Comparison of ENCODE assay signal across 8 cellular contexts in the genomic region with DNA sequence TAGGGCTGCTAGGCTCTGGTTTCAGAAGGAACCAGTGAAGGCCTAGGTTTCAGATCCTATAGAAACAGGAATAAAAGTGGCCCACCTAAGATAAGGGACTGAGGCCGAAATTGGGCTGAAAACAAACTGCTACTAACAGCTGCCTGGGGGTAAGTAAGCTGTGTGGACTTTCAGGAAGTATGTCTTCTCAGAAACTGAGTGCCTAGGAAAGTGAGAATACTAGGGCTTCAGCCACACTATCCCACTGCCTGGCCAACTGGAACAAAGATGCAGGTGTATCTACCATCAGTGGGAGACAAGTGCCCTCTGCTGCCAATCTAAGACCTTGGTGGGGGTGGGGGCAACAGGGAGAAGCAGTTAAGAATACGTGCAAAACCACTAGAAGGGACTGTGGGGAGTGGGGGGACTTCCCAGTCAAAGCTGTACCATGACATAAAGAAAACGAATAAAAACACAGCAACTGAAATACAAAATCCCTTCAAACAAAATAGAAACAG.
DNase-seq lines count a peak whose midpoint lies in the region; ATAC-seq, FAIRE-seq and TF ChIP-seq lines count a peak whose summit lies in the region.

No MANE protein-coding gene starts in this region.

- peak overlapping the region; percentile 94 for H3K23ac ChIP-seq in trophoblast cell (ENCODE audit: low read length)

- peaks cover 0 to 2% of the 10 kb centered on the region in 2 experiments for H3K36me3 ChIP-seq in trophoblast cell (ENCODE audit: control insufficient read depth in 1 of 2, insufficient read depth in 2 of 2, low read length in 2 of 2)
- no peaks in the 10 kb centered on the region for H3K36me3 ChIP-seq in SJCRH30

- no peak overlapping the region for H2AFZ ChIP-seq in trophoblast cell (ENCODE audit: insufficient read depth, low read length, poor library complexity)

- no peak overlapping the region for H3K9ac ChIP-seq in trophoblast cell (ENCODE audit: low read length)

- FAIRE-seq in D721Med (lab: Jason Lieb, UNC) = no peak
- FAIRE-seq in RCC 7860 (lab: Jason Lieb, UNC) = no peak

- H4K91ac ChIP-seq in trophoblast cell (ENCODE audit: low read depth, low read length) = no peak overlapping the region

- no peak overlapping the region for H2BK12ac ChIP-seq in trophoblast cell (ENCODE audit: low read length)

- H3K27me3 ChIP-seq in trophoblast cell (ENCODE audit: insufficient read depth, low read length) (no peaks in the 10 kb centered on the region), SJCRH30 (no peaks in the 10 kb centered on the region)

- peak; percentile 91 for ATAC-seq in HG03280 (IDR thresholded peaks at IDR 0.05; ENCODE audit: unreplicated experiment)

- H2AK5ac ChIP-seq in trophoblast cell (ENCODE audit: low read length) = no peak overlapping the region

- H3K14ac ChIP-seq in trophoblast cell (ENCODE audit: low read length) = no peak overlapping the region

- H2BK5ac ChIP-seq in trophoblast cell (ENCODE audit: low read depth, low read length, poor library complexity) = no peak overlapping the region

- peaks cover 13% of the 10 kb centered on the region for H3K79me2 ChIP-seq in trophoblast cell (ENCODE audit: control insufficient read depth, insufficient read depth, low read length, poor library complexity)

- no peaks in the 10 kb centered on the region for H3K9me3 ChIP-seq in trophoblast cell (ENCODE audit: insufficient read depth, low read depth, low read length)
- H3K9me3 ChIP-seq in SJCRH30 (replicated peaks) = no peaks in the 10 kb centered on the region

- no peaks in the 10 kb centered on the region for H3K79me1 ChIP-seq in trophoblast cell (ENCODE audit: low read length)

- no peak overlapping the region for H3K27ac ChIP-seq in trophoblast cell (ENCODE audit: low read depth, low read length)
- no peak overlapping the region for H3K27ac ChIP-seq in SJCRH30

- no peak overlapping the region for H2BK120ac ChIP-seq in trophoblast cell (ENCODE audit: insufficient read depth, low read length, poor library complexity)

- H4K12ac ChIP-seq in trophoblast cell (ENCODE audit: low read depth, low read length) = no peak overlapping the region

- no peak overlapping the region for H3K18ac ChIP-seq in trophoblast cell (ENCODE audit: low read length)

- H3K4me2 ChIP-seq in trophoblast cell (ENCODE audit: low read length) = no peak overlapping the region

- H4K8ac ChIP-seq in trophoblast cell (ENCODE audit: low read depth, low read length) = no peak overlapping the region

- no CpG with 5 or more reads among the region's 3 CpGs for WGBS in trophoblast cell (ENCODE audit: extremely low coverage, insufficient coverage, insufficient read length)

- no peak overlapping the region for H3K4ac ChIP-seq in trophoblast cell (ENCODE audit: low read depth, low read length)

- H3K4me1 ChIP-seq in trophoblast cell (ENCODE audit: control insufficient read depth in 1 of 2, insufficient read depth in 2 of 2, low read length in 2 of 2) (peaks cover 0 to 2% of the 10 kb centered on the region in 2 experiments), SJCRH30 (no peaks in the 10 kb centered on the region)

- TF ChIP-seq CTCF in D721Med (IDR thresholded peaks at IDR 0.05; ENCODE audit: insufficient read depth, missing control alignments) = no peak

- no peak overlapping the region for H3K4me3 ChIP-seq in trophoblast cell (ENCODE audit: low read depth, low read length)
- no peak overlapping the region for H3K4me3 ChIP-seq in SJCRH30

- DNase-seq in NOMO-1 treated with DMSO at 0.1 percent for 48 hours (lab: John Stamatoyannopoulos, UW; ENCODE audit: unreplicated experiment) = peak; percentile 29
- DNase-seq in NOMO-1 treated with dmso at 0.1 percent for 144 hours (lab: John Stamatoyannopoulos, UW; ENCODE audit: unreplicated experiment) = no peak
- DNase-seq in activated CD4-positive, alpha-beta T cell treated with anti-CD3 and anti-CD28 coated beads, Interleukin-2, amount 50 U/mL, for 48 hours = peak; percentile 55 to 72
- no peak for DNase-seq in trophoblast cell
- no peak for DNase-seq in D721Med (ENCODE audit: insufficient read length, low spot score)
- no peak for DNase-seq in SJCRH30
- DNase-seq in RCC 7860 (ENCODE audit: low spot score) = no peak

Comparison
In these comparisons a context has a peak if more than half of its experiments do, and no peak if none do; other contexts are left out.
1. DNase-seq: peak in NOMO-1 treated with DMSO at 0.1 percent for 48 hours (single experiment) and activated CD4-positive, alpha-beta T cell treated with anti-CD3 and anti-CD28 coated beads, Interleukin-2, amount 50 U/mL, for 48 hours (2 of 2); none in NOMO-1 treated with dmso at 0.1 percent for 144 hours (single experiment), trophoblast cell (0 of 2), D721Med (single experiment), SJCRH30 (0 of 2) and RCC 7860 (single experiment).